1 cellular context compared by ENCODE assay signal in the genomic region with DNA sequence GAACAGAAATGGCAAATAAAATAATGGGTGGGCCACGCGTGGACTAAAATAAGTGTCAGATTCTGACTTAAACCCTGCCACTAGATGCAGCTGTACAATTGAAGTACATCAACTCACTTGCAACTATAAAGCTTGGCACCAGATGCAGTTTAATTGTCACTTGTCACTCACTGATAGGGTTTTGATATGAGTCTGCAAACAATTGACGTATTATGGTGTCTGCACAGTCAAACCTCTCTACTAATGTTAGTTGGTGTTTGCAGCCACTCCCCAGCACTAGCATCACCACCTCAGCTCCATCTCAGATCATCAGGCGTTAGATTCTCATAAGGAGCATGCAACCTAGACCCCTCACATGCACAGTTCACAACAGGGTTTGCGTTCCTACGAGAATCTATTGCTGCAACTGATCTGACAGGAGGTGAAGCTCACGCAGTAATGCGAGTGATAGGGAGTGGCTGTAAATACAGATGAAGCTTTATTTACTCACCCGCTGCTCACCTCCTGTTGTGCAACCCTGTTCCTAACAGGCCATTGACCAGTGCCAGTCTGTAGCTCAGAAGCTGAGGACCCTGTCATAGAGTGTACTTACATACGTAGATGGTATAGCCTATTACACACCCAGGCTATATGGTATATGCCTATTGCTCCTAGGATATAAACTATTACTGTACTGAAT.
TF ChIP-seq lines count a peak whose summit lies in the region.

No MANE protein-coding gene starts in this region.

TF ChIP-seq in HepG2, 621 proteins besides CTCF, POLR2A, EP300 and RAD21 (continued from another document and continues in another):
- TF ChIP-seq, protein P1, sequence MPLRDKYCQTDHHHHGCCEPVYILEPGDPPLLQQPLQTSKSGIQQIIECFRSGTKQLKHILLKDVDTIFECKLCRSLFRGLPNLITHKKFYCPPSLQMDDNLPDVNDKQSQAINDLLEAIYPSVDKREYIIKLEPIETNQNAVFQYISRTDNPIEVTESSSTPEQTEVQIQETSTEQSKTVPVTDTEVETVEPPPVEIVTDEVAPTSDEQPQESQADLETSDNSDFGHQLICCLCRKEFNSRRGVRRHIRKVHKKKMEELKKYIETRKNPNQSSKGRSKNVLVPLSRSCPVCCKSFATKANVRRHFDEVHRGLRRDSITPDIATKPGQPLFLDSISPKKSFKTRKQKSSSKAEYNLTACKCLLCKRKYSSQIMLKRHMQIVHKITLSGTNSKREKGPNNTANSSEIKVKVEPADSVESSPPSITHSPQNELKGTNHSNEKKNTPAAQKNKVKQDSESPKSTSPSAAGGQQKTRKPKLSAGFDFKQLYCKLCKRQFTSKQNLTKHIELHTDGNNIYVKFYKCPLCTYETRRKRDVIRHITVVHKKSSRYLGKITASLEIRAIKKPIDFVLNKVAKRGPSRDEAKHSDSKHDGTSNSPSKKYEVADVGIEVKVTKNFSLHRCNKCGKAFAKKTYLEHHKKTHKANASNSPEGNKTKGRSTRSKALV (CRISPR knock-in tag; IDR thresholded peaks at IDR 0.05), result peak; percentile 55; the same call in 1 of the 2 replicates
- TF ChIP-seq PAF1 (CRISPR knock-in tag; IDR thresholded peaks at IDR 0.05), result no peak
- TF ChIP-seq NR2C2 (CRISPR knock-in tag; IDR thresholded peaks at IDR 0.05; ENCODE audit: borderline replicate concordance), result peak; percentile 47; the same call in 1 of the 2 replicates
- TF ChIP-seq, protein P2, sequence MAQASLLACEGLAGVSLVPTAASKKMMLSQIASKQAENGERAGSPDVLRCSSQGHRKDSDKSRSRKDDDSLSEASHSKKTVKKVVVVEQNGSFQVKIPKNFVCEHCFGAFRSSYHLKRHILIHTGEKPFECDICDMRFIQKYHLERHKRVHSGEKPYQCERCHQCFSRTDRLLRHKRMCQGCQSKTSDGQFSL (CRISPR knock-in tag; IDR thresholded peaks at IDR 0.05), result no peak
- no peak for TF ChIP-seq RELA (CRISPR knock-in tag; IDR thresholded peaks at IDR 0.05)
- TF ChIP-seq, protein P3, sequence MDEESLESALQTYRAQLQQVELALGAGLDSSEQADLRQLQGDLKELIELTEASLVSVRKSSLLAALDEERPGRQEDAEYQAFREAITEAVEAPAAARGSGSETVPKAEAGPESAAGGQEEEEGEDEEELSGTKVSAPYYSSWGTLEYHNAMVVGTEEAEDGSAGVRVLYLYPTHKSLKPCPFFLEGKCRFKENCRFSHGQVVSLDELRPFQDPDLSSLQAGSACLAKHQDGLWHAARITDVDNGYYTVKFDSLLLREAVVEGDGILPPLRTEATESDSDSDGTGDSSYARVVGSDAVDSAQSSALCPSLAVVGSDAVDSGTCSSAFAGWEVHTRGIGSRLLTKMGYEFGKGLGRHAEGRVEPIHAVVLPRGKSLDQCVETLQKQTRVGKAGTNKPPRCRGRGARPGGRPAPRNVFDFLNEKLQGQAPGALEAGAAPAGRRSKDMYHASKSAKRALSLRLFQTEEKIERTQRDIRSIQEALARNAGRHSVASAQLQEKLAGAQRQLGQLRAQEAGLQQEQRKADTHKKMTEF (CRISPR knock-in tag; IDR thresholded peaks at IDR 0.05), result peak; percentile 87
- TF ChIP-seq, protein P4, sequence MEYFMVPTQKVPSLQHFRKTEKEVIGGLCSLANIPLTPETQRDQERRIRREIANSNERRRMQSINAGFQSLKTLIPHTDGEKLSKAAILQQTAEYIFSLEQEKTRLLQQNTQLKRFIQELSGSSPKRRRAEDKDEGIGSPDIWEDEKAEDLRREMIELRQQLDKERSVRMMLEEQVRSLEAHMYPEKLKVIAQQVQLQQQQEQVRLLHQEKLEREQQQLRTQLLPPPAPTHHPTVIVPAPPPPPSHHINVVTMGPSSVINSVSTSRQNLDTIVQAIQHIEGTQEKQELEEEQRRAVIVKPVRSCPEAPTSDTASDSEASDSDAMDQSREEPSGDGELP (IDR thresholded peaks at IDR 0.05; ENCODE audit: borderline replicate concordance, low read depth), result peak; percentile 92
- no peak for TF ChIP-seq ZNF468 (CRISPR knock-in tag; IDR thresholded peaks at IDR 0.05)
- TF ChIP-seq PITX1 (CRISPR knock-in tag; IDR thresholded peaks at IDR 0.05), result peak; percentile 60; the same call in 1 of the 2 replicates
- peak; percentile 74; the same call in 1 of the 2 replicates for TF ChIP-seq RXRA (CRISPR knock-in tag; IDR thresholded peaks at IDR 0.05)
- no peak for TF ChIP-seq MYC (CRISPR knock-in tag; IDR thresholded peaks at IDR 0.05; ENCODE audit: borderline replicate concordance)
- TF ChIP-seq XRCC5 (optimal IDR thresholded peaks at IDR 0.05; ENCODE audit: low read length), result peak; percentile 23
- peak; percentile 73; the same call in 1 of the 2 replicates for TF ChIP-seq ZBTB21 (CRISPR knock-in tag; IDR thresholded peaks at IDR 0.05)
- no peak for TF ChIP-seq RNF2 (conservative IDR thresholded peaks at IDR 0.05; ENCODE audit: low read depth)
- TF ChIP-seq, protein P5, sequence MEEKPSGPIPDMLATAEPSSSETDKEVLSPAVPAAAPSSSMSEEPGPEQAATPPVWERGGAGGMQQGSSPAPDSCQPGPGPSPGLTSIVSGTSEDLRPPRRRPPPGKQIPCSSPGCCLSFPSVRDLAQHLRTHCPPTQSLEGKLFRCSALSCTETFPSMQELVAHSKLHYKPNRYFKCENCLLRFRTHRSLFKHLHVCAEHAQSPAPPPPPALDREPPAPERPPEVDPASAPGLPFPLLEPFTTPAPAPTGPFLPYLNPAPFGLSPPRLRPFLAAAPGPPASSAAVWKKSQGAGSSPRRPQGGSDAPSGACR (CRISPR knock-in tag; IDR thresholded peaks at IDR 0.05), result peak; percentile 72; the same call in 1 of the 2 replicates
- no peak for TF ChIP-seq MTF1 (CRISPR knock-in tag; IDR thresholded peaks at IDR 0.05)
- TF ChIP-seq, protein P6, sequence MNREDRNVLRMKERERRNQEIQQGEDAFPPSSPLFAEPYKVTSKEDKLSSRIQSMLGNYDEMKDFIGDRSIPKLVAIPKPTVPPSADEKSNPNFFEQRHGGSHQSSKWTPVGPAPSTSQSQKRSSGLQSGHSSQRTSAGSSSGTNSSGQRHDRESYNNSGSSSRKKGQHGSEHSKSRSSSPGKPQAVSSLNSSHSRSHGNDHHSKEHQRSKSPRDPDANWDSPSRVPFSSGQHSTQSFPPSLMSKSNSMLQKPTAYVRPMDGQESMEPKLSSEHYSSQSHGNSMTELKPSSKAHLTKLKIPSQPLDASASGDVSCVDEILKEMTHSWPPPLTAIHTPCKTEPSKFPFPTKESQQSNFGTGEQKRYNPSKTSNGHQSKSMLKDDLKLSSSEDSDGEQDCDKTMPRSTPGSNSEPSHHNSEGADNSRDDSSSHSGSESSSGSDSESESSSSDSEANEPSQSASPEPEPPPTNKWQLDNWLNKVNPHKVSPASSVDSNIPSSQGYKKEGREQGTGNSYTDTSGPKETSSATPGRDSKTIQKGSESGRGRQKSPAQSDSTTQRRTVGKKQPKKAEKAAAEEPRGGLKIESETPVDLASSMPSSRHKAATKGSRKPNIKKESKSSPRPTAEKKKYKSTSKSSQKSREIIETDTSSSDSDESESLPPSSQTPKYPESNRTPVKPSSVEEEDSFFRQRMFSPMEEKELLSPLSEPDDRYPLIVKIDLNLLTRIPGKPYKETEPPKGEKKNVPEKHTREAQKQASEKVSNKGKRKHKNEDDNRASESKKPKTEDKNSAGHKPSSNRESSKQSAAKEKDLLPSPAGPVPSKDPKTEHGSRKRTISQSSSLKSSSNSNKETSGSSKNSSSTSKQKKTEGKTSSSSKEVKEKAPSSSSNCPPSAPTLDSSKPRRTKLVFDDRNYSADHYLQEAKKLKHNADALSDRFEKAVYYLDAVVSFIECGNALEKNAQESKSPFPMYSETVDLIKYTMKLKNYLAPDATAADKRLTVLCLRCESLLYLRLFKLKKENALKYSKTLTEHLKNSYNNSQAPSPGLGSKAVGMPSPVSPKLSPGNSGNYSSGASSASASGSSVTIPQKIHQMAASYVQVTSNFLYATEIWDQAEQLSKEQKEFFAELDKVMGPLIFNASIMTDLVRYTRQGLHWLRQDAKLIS (CRISPR knock-in tag; IDR thresholded peaks at IDR 0.05), result no peak
- peak; percentile 38; the same call in 1 of the 2 replicates for TF ChIP-seq ZNF878 (CRISPR knock-in tag; IDR thresholded peaks at IDR 0.05)
- TF ChIP-seq GPN1 (CRISPR knock-in tag; IDR thresholded peaks at IDR 0.05; ENCODE audit: borderline replicate concordance), result no peak
- peak; percentile 79; the same call in 1 of the 2 replicates for TF ChIP-seq MIER3 (CRISPR knock-in tag; IDR thresholded peaks at IDR 0.05; ENCODE audit: borderline replicate concordance)
- no peak for TF ChIP-seq ZNF382 (CRISPR knock-in tag; IDR thresholded peaks at IDR 0.05; ENCODE audit: borderline replicate concordance)
- no peak for TF ChIP-seq ZNF143 (CRISPR knock-in tag; IDR thresholded peaks at IDR 0.05)
- TF ChIP-seq ZNF761 (CRISPR knock-in tag; conservative IDR thresholded peaks at IDR 0.05), result peak; percentile 71; the same call in 1 of the 2 replicates
- no peak for TF ChIP-seq ZBTB8A (CRISPR knock-in tag; IDR thresholded peaks at IDR 0.05; ENCODE audit: borderline replicate concordance, low read depth)
- TF ChIP-seq CBX2 (IDR thresholded peaks at IDR 0.05; ENCODE audit: low read depth, low read length), result no peak
- TF ChIP-seq CBX2 (CRISPR knock-in tag; IDR thresholded peaks at IDR 0.05; ENCODE audit: low read depth), result no peak
- no peak for TF ChIP-seq ZNF350 (CRISPR knock-in tag; IDR thresholded peaks at IDR 0.05; ENCODE audit: borderline replicate concordance, low read depth)
- no peak for TF ChIP-seq JDP2 (CRISPR knock-in tag; IDR thresholded peaks at IDR 0.05; ENCODE audit: borderline replicate concordance)
- TF ChIP-seq NFIB (CRISPR knock-in tag; IDR thresholded peaks at IDR 0.05; ENCODE audit: borderline replicate concordance), result no peak
- TF ChIP-seq, protein P7, sequence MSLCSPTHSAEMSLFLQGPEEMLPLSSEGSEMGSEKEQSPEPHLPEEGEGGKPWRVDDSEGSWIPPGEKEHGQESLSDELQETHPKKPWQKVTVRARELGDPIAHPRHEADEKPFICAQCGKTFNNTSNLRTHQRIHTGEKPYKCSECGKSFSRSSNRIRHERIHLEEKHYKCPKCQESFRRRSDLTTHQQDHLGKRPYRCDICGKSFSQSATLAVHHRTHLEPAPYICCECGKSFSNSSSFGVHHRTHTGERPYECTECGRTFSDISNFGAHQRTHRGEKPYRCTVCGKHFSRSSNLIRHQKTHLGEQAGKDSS (CRISPR knock-in tag; IDR thresholded peaks at IDR 0.05; ENCODE audit: borderline replicate concordance, low read depth), result peak; percentile 79; the same call in 1 of the 2 replicates
- peak; percentile 66; the same call in 1 of the 2 replicates for TF ChIP-seq YEATS2 (CRISPR knock-in tag; IDR thresholded peaks at IDR 0.05; ENCODE audit: borderline replicate concordance)
- no peak for TF ChIP-seq ZNF33B (CRISPR knock-in tag; IDR thresholded peaks at IDR 0.05)
- TF ChIP-seq KAT8 (CRISPR knock-in tag; IDR thresholded peaks at IDR 0.05), result peak; percentile 60
- no peak for TF ChIP-seq MXI1 (IDR thresholded peaks at IDR 0.05; ENCODE audit: borderline replicate concordance, low read depth, low read length)
- TF ChIP-seq, protein P8, sequence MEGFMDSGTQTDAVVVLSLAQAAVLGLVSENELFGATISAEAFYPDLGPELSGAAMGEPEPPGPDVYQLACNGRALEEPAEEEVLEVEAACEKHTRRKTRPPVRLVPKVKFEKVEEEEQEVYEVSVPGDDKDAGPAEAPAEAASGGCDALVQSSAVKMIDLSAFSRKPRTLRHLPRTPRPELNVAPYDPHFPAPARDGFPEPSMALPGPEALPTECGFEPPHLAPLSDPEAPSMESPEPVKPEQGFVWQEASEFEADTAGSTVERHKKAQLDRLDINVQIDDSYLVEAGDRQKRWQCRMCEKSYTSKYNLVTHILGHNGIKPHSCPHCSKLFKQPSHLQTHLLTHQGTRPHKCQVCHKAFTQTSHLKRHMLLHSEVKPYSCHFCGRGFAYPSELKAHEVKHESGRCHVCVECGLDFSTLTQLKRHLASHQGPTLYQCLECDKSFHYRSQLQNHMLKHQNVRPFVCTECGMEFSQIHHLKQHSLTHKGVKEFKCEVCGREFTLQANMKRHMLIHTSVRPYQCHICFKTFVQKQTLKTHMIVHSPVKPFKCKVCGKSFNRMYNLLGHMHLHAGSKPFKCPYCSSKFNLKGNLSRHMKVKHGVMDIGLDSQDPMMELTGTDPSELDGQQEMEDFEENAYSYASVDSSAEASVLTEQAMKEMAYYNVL (CRISPR knock-in tag; IDR thresholded peaks at IDR 0.05; ENCODE audit: borderline replicate concordance), result peak; percentile 68; the same call in 1 of the 2 replicates
- TF ChIP-seq PTBP1 (IDR thresholded peaks at IDR 0.05; ENCODE audit: low read depth, low read length, poor library complexity, severe bottlenecking), result no peak
- TF ChIP-seq, protein P9, sequence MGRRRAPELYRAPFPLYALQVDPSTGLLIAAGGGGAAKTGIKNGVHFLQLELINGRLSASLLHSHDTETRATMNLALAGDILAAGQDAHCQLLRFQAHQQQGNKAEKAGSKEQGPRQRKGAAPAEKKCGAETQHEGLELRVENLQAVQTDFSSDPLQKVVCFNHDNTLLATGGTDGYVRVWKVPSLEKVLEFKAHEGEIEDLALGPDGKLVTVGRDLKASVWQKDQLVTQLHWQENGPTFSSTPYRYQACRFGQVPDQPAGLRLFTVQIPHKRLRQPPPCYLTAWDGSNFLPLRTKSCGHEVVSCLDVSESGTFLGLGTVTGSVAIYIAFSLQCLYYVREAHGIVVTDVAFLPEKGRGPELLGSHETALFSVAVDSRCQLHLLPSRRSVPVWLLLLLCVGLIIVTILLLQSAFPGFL (CRISPR knock-in tag; IDR thresholded peaks at IDR 0.05), result no peak
- TF ChIP-seq, protein P10, sequence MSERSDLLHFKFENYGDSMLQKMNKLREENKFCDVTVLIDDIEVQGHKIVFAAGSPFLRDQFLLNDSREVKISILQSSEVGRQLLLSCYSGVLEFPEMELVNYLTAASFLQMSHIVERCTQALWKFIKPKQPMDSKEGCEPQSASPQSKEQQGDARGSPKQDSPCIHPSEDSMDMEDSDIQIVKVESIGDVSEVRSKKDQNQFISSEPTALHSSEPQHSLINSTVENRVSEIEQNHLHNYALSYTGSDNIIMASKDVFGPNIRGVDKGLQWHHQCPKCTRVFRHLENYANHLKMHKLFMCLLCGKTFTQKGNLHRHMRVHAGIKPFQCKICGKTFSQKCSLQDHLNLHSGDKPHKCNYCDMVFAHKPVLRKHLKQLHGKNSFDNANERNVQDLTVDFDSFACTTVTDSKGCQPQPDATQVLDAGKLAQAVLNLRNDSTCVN (CRISPR knock-in tag; IDR thresholded peaks at IDR 0.05; ENCODE audit: borderline replicate concordance), result no peak
- TF ChIP-seq, protein P11, sequence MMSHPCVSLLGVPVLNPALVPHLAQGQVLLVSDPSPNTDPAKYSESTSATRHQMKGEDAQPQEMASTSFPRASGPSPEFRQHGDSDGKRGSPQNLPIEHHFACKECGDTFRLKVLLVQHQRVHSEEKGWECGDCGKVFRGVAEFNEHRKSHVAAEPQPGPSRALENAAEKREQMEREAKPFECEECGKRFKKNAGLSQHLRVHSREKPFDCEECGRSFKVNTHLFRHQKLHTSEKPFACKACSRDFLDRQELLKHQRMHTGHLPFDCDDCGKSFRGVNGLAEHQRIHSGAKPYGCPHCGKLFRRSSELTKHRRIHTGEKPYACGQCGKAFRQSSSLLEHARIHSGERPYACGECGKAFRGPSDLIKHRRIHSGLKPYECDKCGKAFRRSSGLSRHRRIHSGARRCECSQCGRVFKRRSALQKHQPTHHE (CRISPR knock-in tag; IDR thresholded peaks at IDR 0.05; ENCODE audit: borderline replicate concordance), result no peak
- no peak for TF ChIP-seq RBAK (CRISPR knock-in tag; IDR thresholded peaks at IDR 0.05)
- no peak for TF ChIP-seq SNAI1 (CRISPR knock-in tag; IDR thresholded peaks at IDR 0.05; ENCODE audit: borderline replicate concordance)
- TF ChIP-seq CENPT (CRISPR knock-in tag; IDR thresholded peaks at IDR 0.05; ENCODE audit: low read depth), result no peak
- no peak for TF ChIP-seq ZNF367 (CRISPR knock-in tag; IDR thresholded peaks at IDR 0.05; ENCODE audit: borderline replicate concordance)
- no peak for TF ChIP-seq PAX8 (CRISPR knock-in tag; IDR thresholded peaks at IDR 0.05; ENCODE audit: borderline replicate concordance)
